ENCODE assay signal across 9 cellular contexts in the genomic region with DNA sequence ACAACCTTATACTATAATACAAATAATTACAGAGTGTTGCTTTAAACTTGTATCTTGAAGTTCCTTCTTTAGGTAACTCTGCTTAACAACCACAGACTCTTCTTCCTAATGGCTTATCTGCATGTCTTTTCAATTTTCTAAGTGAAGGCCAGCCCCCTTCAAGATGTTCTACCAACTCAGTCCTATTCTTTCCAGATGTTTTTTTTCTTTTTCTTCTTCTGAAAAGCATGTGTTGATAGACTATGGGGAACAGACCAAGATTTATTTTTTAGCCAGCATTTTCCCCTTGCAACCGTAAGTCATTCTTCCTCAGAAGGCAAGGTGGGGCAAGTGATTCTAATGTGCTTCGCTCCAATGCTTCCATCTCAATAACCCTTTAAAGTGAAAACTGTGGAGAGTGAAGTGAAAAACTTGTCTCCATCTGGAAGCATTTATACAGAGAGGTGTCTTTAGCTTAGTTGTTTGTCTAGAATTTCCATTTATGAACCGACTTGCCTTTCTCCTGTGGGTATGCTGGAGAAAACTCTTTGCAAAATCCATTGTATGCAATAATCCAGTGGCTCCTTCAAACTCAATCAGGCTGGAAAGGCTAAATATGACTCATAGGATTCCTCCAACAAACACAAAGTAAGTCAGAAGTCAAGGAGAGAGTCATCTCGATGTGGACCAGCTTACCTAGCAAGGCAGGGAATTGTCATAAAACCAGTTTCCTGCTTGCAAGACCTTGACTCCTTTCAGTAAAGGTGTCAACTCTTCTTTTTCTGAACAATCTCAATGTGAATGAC.
DNase-seq lines count a peak whose midpoint lies in the region; ATAC-seq and TF ChIP-seq lines count a peak whose summit lies in the region.
"Had no signal": no experiment of that assay in that cellular context is flagged by ENCODE, and none has a peak within 500 bp of the region (broad histone marks: within the 10 kb centered on the region; RNA-seq: fewer than 3 reads in every experiment).

No MANE protein-coding gene starts in this region.

- 75 to 81% methylated on average over 4 of the region's 4 CpGs for WGBS in heart right ventricle, 2 donors

- CTCF ChIA-PET in activated CD4-positive, alpha-beta memory T cell treated with anti-CD3 and anti-CD28 coated beads, Interleukin-2, amount 10 ng/mL, durations not matched to agents 7 days and 5 days (lab: Charles Lee) = interaction anchor here (1.8 to 2.0 kb wide), 2 partner anchors 81 to 83 kb away, joined by 5 to 19 read pairs; a partner anchor contains a TSS

- H3K27me3 ChIP-seq in heart right ventricle = no peaks in the 10 kb centered on the region

- H3K36me3 Mint-ChIP-seq in activated CD4-positive, alpha-beta memory T cell treated with anti-CD3 and anti-CD28 coated beads, Interleukin-2, amount 10 ng/mL, durations not matched to agents 7 days and 5 days (ENCODE audit: low read depth) = peaks cover 34% of the 10 kb centered on the region

- no peak overlapping the region for H3K4me3 ChIP-seq in heart right ventricle

- no peaks in the 10 kb centered on the region for H3K9me3 ChIP-seq in heart right ventricle

- H3K27ac Mint-ChIP-seq in activated CD4-positive, alpha-beta memory T cell treated with anti-CD3 and anti-CD28 coated beads, Interleukin-2, amount 10 ng/mL, durations not matched to agents 7 days and 5 days = peak overlapping the region; percentile 91
- peak overlapping the region; percentile 93 to 98 for H3K27ac Mint-ChIP-seq in stimulated activated naive CD8-positive, alpha-beta T cell treated with anti-CD3 and anti-CD28 coated beads, Interleukin-15, amount 100 ng/mL, for 72 hours

- H3K9me3 Mint-ChIP-seq in activated CD4-positive, alpha-beta memory T cell treated with anti-CD3 and anti-CD28 coated beads, Interleukin-2, amount 10 ng/mL, durations not matched to agents 7 days and 5 days = no peaks in the 10 kb centered on the region
- no peaks in the 10 kb centered on the region for H3K9me3 Mint-ChIP-seq in stimulated activated naive CD8-positive, alpha-beta T cell treated with anti-CD3 and anti-CD28 coated beads, Interleukin-15, amount 100 ng/mL, for 72 hours

- H3K36me3 ChIP-seq in heart right ventricle = no peaks in the 10 kb centered on the region

- peaks cover 22 to 82% (median 61%) of the 10 kb centered on the region in 9 donors for H3K4me1 ChIP-seq in heart right ventricle

- DNase-seq in NCI-H2171 treated with DMSO at 0.1 percent for 48 hours (lab: John Stamatoyannopoulos, UW) (peak; percentile 8), NCI-H2171 (lab: John Stamatoyannopoulos, UW) (no peak), heart right ventricle (no peak), SKM-1 (lab: John Stamatoyannopoulos, UW; ENCODE audit: unreplicated experiment) (no peak)
- DNase-seq in activated CD4-positive, alpha-beta memory T cell treated with anti-CD3 and anti-CD28 coated beads, Interleukin-2, amount 10 ng/mL, durations not matched to agents 7 days and 5 days = no peak
- no peak for DNase-seq in stimulated activated naive CD8-positive, alpha-beta T cell treated with anti-CD3 and anti-CD28 coated beads, Interleukin-15, amount 100 ng/mL, for 72 hours
- DNase-seq: 8988T had no signal

- no peak for TF ChIP-seq CTCF in heart right ventricle (IDR thresholded peaks at IDR 0.05)

- peaks cover 83% of the 10 kb centered on the region for H3K4me1 Mint-ChIP-seq in activated CD4-positive, alpha-beta memory T cell treated with anti-CD3 and anti-CD28 coated beads, Interleukin-2, amount 10 ng/mL, durations not matched to agents 7 days and 5 days
- peaks cover 91% of the 10 kb centered on the region for H3K4me1 Mint-ChIP-seq in stimulated activated naive CD8-positive, alpha-beta T cell treated with anti-CD3 and anti-CD28 coated beads, Interleukin-15, amount 100 ng/mL, for 72 hours

- intact Hi-C loops in heart right ventricle (cut with DNase I) = loop anchor here in 4 of 10 donors (5.0 to 10.0 kb wide), 6 partner anchors 42 to 202 kb away; a partner anchor contains a TSS

- peak overlapping the region; percentile 65 for H3K4me3 Mint-ChIP-seq in activated CD4-positive, alpha-beta memory T cell treated with anti-CD3 and anti-CD28 coated beads, Interleukin-2, amount 10 ng/mL, durations not matched to agents 7 days and 5 days
- peak overlapping the region; percentile 64 to 87 for H3K4me3 Mint-ChIP-seq in stimulated activated naive CD8-positive, alpha-beta T cell treated with anti-CD3 and anti-CD28 coated beads, Interleukin-15, amount 100 ng/mL, for 72 hours

- H3K27me3 Mint-ChIP-seq in activated CD4-positive, alpha-beta memory T cell treated with anti-CD3 and anti-CD28 coated beads, Interleukin-2, amount 10 ng/mL, durations not matched to agents 7 days and 5 days = no peaks in the 10 kb centered on the region
- H3K27me3 Mint-ChIP-seq in stimulated activated naive CD8-positive, alpha-beta T cell treated with anti-CD3 and anti-CD28 coated beads, Interleukin-15, amount 100 ng/mL, for 72 hours = no peaks in the 10 kb centered on the region

- POLR2A ChIA-PET in activated CD4-positive, alpha-beta memory T cell treated with anti-CD3 and anti-CD28 coated beads, Interleukin-2, amount 10 ng/mL, durations not matched to agents 7 days and 5 days (lab: Charles Lee) = interaction anchor here (0.8 to 2.2 kb wide), 6 partner anchors 8 to 84 kb away, joined by 3 to 17 read pairs (median 12); a partner anchor contains a TSS

- H3K27ac ChIP-seq in heart right ventricle = peak overlapping the region; percentile 1 to 84 (median 54)

- ATAC-seq in heart right ventricle (peak in 4 of 8 donors; percentile 26 to 72 (median 39)), GM19035 (IDR thresholded peaks at IDR 0.05; ENCODE audit: unreplicated experiment) (no peak), GM18858 (IDR thresholded peaks at IDR 0.05; ENCODE audit: unreplicated experiment) (no peak)
- peak; percentile 26 for ATAC-seq in stimulated activated naive CD8-positive, alpha-beta T cell treated with anti-CD3 and anti-CD28 coated beads, Interleukin-15, amount 100 ng/mL, for 72 hours
